In genomic region chr13:42110410-42111155, GRCh38 we compare ENCODE assay signal across 8 cellular contexts.
DNase-seq lines count a peak whose midpoint lies in the region; ATAC-seq and TF ChIP-seq lines count a peak whose summit lies in the region.

No MANE protein-coding gene starts in this region.

- no peaks in the 10 kb centered on the region for H3K36me3 Mint-ChIP-seq in activated CD4-positive, alpha-beta T cell treated with anti-CD3 and anti-CD28 coated beads, Interleukin-2, amount 10 ng/mL, durations not matched to agents 7 days and 5 days (ENCODE audit: low read depth)
- H3K36me3 Mint-ChIP-seq in progenitor cell of endocrine pancreas (ENCODE audit: insufficient read depth), result no peaks in the 10 kb centered on the region

- peak overlapping the region; percentile 9 for H3K27ac Mint-ChIP-seq in activated CD4-positive, alpha-beta T cell treated with anti-CD3 and anti-CD28 coated beads, Interleukin-2, amount 10 ng/mL, durations not matched to agents 7 days and 5 days
- H3K27ac Mint-ChIP-seq in progenitor cell of endocrine pancreas, result no peak overlapping the region

- TF ChIP-seq CTCF in progenitor cell of endocrine pancreas (IDR thresholded peaks at IDR 0.05; ENCODE audit: unreplicated experiment), result peak; percentile 85

- no peaks in the 10 kb centered on the region; the same call in 1 of the 2 replicates for H3K36me3 ChIP-seq in H7 (replicated peaks; ENCODE audit: control insufficient read depth, insufficient read depth, low read length)

- no peak overlapping the region for H3K4me3 ChIP-seq in H7 (ENCODE audit: insufficient read depth, low read depth, low read length)

- in situ Hi-C loops in Caki2 (cut with HindIII; ENCODE audit: low pct_unique_long_range_greater_than_20kb, low sequenced_read_pairs), result no loop called here

- CTCF ChIA-PET in activated CD4-positive, alpha-beta T cell treated with anti-CD3 and anti-CD28 coated beads, Interleukin-2, amount 10 ng/mL, durations not matched to agents 7 days and 5 days (lab: Charles Lee), result interaction anchor here (0.6 to 2.1 kb wide), 6 partner anchors 20 to 974 kb away, joined by 3 to 8 read pairs (median 3); no protein-coding TSS in a partner anchor

- peaks cover 5% of the 10 kb centered on the region for H3K4me1 Mint-ChIP-seq in activated CD4-positive, alpha-beta T cell treated with anti-CD3 and anti-CD28 coated beads, Interleukin-2, amount 10 ng/mL, durations not matched to agents 7 days and 5 days
- H3K4me1 Mint-ChIP-seq in progenitor cell of endocrine pancreas (ENCODE audit: low read depth), result peaks cover 3% of the 10 kb centered on the region

- H3K27me3 Mint-ChIP-seq in activated CD4-positive, alpha-beta T cell treated with anti-CD3 and anti-CD28 coated beads, Interleukin-2, amount 10 ng/mL, durations not matched to agents 7 days and 5 days, result no peaks in the 10 kb centered on the region
- no peaks in the 10 kb centered on the region for H3K27me3 Mint-ChIP-seq in progenitor cell of endocrine pancreas

- ATAC-seq in GM21528 (IDR thresholded peaks at IDR 0.05; ENCODE audit: low FRiP score, unreplicated experiment), result no peak

- no peak overlapping the region for H3K4me3 Mint-ChIP-seq in activated CD4-positive, alpha-beta T cell treated with anti-CD3 and anti-CD28 coated beads, Interleukin-2, amount 10 ng/mL, durations not matched to agents 7 days and 5 days
- no peak overlapping the region for H3K4me3 Mint-ChIP-seq in progenitor cell of endocrine pancreas (ENCODE audit: low read depth)

- no peaks in the 10 kb centered on the region for H3K9me3 Mint-ChIP-seq in activated CD4-positive, alpha-beta T cell treated with anti-CD3 and anti-CD28 coated beads, Interleukin-2, amount 10 ng/mL, durations not matched to agents 7 days and 5 days
- H3K9me3 Mint-ChIP-seq in progenitor cell of endocrine pancreas (ENCODE audit: low read depth), result no peaks in the 10 kb centered on the region

- peak; percentile 84 for DNase-seq in Caki2 (ENCODE audit: low read depth)
- DNase-seq in H7, result peak; percentile 17
- DNase-seq in NCI-H345 treated with DMSO at 0.1 percent for 48 hours (lab: John Stamatoyannopoulos, UW; ENCODE audit: unreplicated experiment), result peak; percentile 54
- DNase-seq in activated CD4-positive, alpha-beta T cell treated with anti-CD3 and anti-CD28 coated beads, Interleukin-2, amount 10 ng/mL, durations not matched to agents 7 days and 5 days, result peak; percentile 70
- peak; percentile 78 for DNase-seq in foreskin melanocyte
- DNase-seq in progenitor cell of endocrine pancreas (ENCODE audit: low spot score, unreplicated experiment), result no peak
- DNase-seq in GOT3 (lab: John Stamatoyannopoulos, UW), result no peak

- POLR2A ChIA-PET in activated CD4-positive, alpha-beta T cell treated with anti-CD3 and anti-CD28 coated beads, Interleukin-2, amount 10 ng/mL, durations not matched to agents 7 days and 5 days (lab: Charles Lee), result no interaction called here

- no peaks in the 10 kb centered on the region for H3K27me3 ChIP-seq in H7 (ENCODE audit: control insufficient read depth, insufficient read depth, low read length)

Comparison
In these comparisons a context has a peak if more than half of its experiments do, and no peak if none do; other contexts are left out.
1. DNase-seq: peak in Caki2 (single experiment), H7 (single experiment), NCI-H345 treated with DMSO at 0.1 percent for 48 hours (single experiment), activated CD4-positive, alpha-beta T cell treated with anti-CD3 and anti-CD28 coated beads, Interleukin-2, amount 10 ng/mL, durations not matched to agents 7 days and 5 days (single experiment) and foreskin melanocyte (single experiment); none in progenitor cell of endocrine pancreas (single experiment) and GOT3 (single experiment).